Comparison of ENCODE assay signal across 15 cellular contexts in genomic region chr5:56632199-56632598, GRCh38.
"Had no signal": no experiment of that assay in that cellular context is flagged by ENCODE, and none has a peak within 500 bp of the region (broad histone marks: within the 10 kb centered on the region; RNA-seq: fewer than 3 reads in every experiment).

No MANE protein-coding gene starts in this region.

- ATAC-seq: activated CD4-positive, CD25-positive, alpha-beta regulatory T cell treated with anti-CD3 and anti-CD28 coated beads, Interleukin-2, amount 50 U/mL, for 24 hours; activated CD8-positive, alpha-beta memory T cell treated with anti-CD3 and anti-CD28 coated beads, Interleukin-2, amount 10 ng/mL, durations not matched to agents 7 days and 5 days had no signal

- H3K36me3 ChIP-seq: right atrium auricular region, thyroid gland had no signal

- DNase-seq: activated CD4-positive, alpha-beta T cell treated with anti-CD3 and anti-CD28 coated beads, Interleukin-2, amount 50 U/mL, for 4 hours; activated CD8-positive, alpha-beta memory T cell treated with anti-CD3 and anti-CD28 coated beads, Interleukin-2, amount 10 ng/mL, durations not matched to agents 7 days and 5 days; activated effector memory CD4-positive, alpha-beta T cell treated with Interleukin-2 at 50 U/mL for 16 hours; activated T-cell treated with anti-CD3 and anti-CD28 coated beads, Interleukin-2, amount 50 U/mL, for 24 hours; central memory CD4-positive, alpha-beta T cell; effector CD8-positive, alpha-beta T cell; hypothalamus; kidney glomerular epithelial cell; midbrain; thyroid gland had no signal

- H3K4me3 ChIP-seq: coronary artery, right atrium auricular region, skin epidermis, thyroid gland had no signal

- H3K4me3 Mint-ChIP-seq: activated CD8-positive, alpha-beta memory T cell treated with anti-CD3 and anti-CD28 coated beads, Interleukin-2, amount 10 ng/mL, durations not matched to agents 7 days and 5 days; activated naive CD4-positive, alpha-beta T cell treated with anti-CD3 and anti-CD28 coated beads, Interleukin-2, amount 50 U/mL, for 24 hours; activated T-cell treated with anti-CD3 and anti-CD28 coated beads, Interleukin-2, amount 50 U/mL, for 24 hours had no signal

- H3K4me1 Mint-ChIP-seq: activated CD8-positive, alpha-beta memory T cell treated with anti-CD3 and anti-CD28 coated beads, Interleukin-2, amount 10 ng/mL, durations not matched to agents 7 days and 5 days had no signal

- H3K4me1 ChIP-seq: right atrium auricular region had no signal

- H3K27ac Mint-ChIP-seq: activated CD8-positive, alpha-beta memory T cell treated with anti-CD3 and anti-CD28 coated beads, Interleukin-2, amount 10 ng/mL, durations not matched to agents 7 days and 5 days; activated naive CD4-positive, alpha-beta T cell treated with anti-CD3 and anti-CD28 coated beads, Interleukin-2, amount 50 U/mL, for 24 hours; activated T-cell treated with anti-CD3 and anti-CD28 coated beads, Interleukin-2, amount 50 U/mL, for 24 hours had no signal

- H3K27me3 Mint-ChIP-seq: activated naive CD4-positive, alpha-beta T cell treated with anti-CD3 and anti-CD28 coated beads, Interleukin-2, amount 50 U/mL, for 24 hours; activated T-cell treated with anti-CD3 and anti-CD28 coated beads, Interleukin-2, amount 50 U/mL, for 24 hours had no signal

- H3K9me3 ChIP-seq: thyroid gland had no signal

- H3K27ac ChIP-seq: coronary artery, right atrium auricular region, skin epidermis, thyroid gland had no signal

- H3K27me3 ChIP-seq: right atrium auricular region, thyroid gland had no signal
